In the genomic region with DNA sequence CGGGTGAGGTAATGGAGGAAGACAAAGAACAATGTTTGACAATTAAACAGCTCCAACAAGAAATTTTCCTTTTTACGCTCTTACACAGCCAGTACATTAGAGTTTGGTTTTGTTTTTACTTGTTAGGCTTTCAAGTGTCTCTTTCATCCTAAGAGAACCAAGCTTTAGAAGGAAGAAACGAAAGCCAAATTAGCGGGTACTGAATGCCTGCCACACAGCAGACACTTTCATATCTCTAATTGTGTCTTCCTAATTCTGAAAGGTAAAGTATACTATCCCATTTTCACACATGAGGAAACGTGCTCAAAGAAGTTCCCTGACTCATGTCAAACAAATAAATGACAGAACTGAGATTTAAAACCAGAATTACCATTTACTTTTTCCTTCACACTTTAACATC, we compare ENCODE assay signal across 10 cellular contexts.
A peak's percentile ranks its signal among the peaks of the same experiment; 100 is the strongest.
DNase-seq lines count a peak whose midpoint lies in the region; ATAC-seq and TF ChIP-seq lines count a peak whose summit lies in the region.
"Had no signal": no experiment of that assay in that cellular context is flagged by ENCODE, and none has a peak within 500 bp of the region (broad histone marks: within the 10 kb centered on the region; RNA-seq: fewer than 3 reads in every experiment).

No MANE protein-coding gene starts in this region.

- peaks cover 8% of the 10 kb centered on the region for H3K9me3 Mint-ChIP-seq in activated naive CD8-positive, alpha-beta T cell treated with anti-CD3 and anti-CD28 coated beads, Interleukin-2, amount 10 ng/mL, durations not matched to agents 7 days and 5 days
- peaks cover 5% of the 10 kb centered on the region for H3K9me3 Mint-ChIP-seq in HFFc6

- ATAC-seq in GM18502 (IDR thresholded peaks at IDR 0.05; ENCODE audit: poor library complexity, unreplicated experiment): peak; percentile 94
- ATAC-seq in GM19463 (IDR thresholded peaks at IDR 0.05; ENCODE audit: unreplicated experiment): peak; percentile 90
- peak; percentile 74 for ATAC-seq in HG03095 (IDR thresholded peaks at IDR 0.05; ENCODE audit: unreplicated experiment)
- ATAC-seq in activated naive CD8-positive, alpha-beta T cell treated with anti-CD3 and anti-CD28 coated beads, Interleukin-2, amount 10 ng/mL, durations not matched to agents 7 days and 5 days (ENCODE audit: low read depth): peak; percentile 80

- peaks cover 30% of the 10 kb centered on the region for H4K20me1 ChIP-seq in osteoblast (ENCODE audit: insufficient read depth, low read length)

- no peak overlapping the region for H3K27ac ChIP-seq in osteoblast (ENCODE audit: low read depth, low read length)
- H3K27ac ChIP-seq: coronary artery had no signal

- POLR2A ChIA-PET in activated naive CD8-positive, alpha-beta T cell treated with anti-CD3 and anti-CD28 coated beads, Interleukin-2, amount 10 ng/mL, durations not matched to agents 7 days and 5 days (lab: Charles Lee): interaction anchor here (0.8 to 2.1 kb wide), 4 partner anchors 16 to 64 kb away, joined by 3 to 12 read pairs (median 4); a partner anchor contains a TSS

- peak overlapping the region; percentile 76 for H3K27ac Mint-ChIP-seq in activated naive CD8-positive, alpha-beta T cell treated with anti-CD3 and anti-CD28 coated beads, Interleukin-2, amount 10 ng/mL, durations not matched to agents 7 days and 5 days
- no peak overlapping the region for H3K27ac Mint-ChIP-seq in HFFc6

- H3K4me3 Mint-ChIP-seq in activated naive CD8-positive, alpha-beta T cell treated with anti-CD3 and anti-CD28 coated beads, Interleukin-2, amount 10 ng/mL, durations not matched to agents 7 days and 5 days: peak overlapping the region; percentile 72
- H3K4me3 Mint-ChIP-seq in HFFc6: no peak overlapping the region

- H2AFZ ChIP-seq in osteoblast (ENCODE audit: low read length): no peak overlapping the region

- H3K79me2 ChIP-seq in osteoblast (ENCODE audit: insufficient read depth, low read length): peaks cover 93% of the 10 kb centered on the region

- peaks cover 27% of the 10 kb centered on the region for H3K4me1 Mint-ChIP-seq in activated naive CD8-positive, alpha-beta T cell treated with anti-CD3 and anti-CD28 coated beads, Interleukin-2, amount 10 ng/mL, durations not matched to agents 7 days and 5 days
- H3K4me1 Mint-ChIP-seq in HFFc6 (ENCODE audit: low read depth): peaks cover 22% of the 10 kb centered on the region; the same call in 1 of the 2 replicates

- H3K36me3 ChIP-seq in osteoblast (ENCODE audit: insufficient read depth, low read length): peaks cover 5% of the 10 kb centered on the region

- no peaks in the 10 kb centered on the region for H3K9me3 ChIP-seq in osteoblast (ENCODE audit: low read depth, low read length)

- no peak overlapping the region for H3K4me2 ChIP-seq in osteoblast (ENCODE audit: insufficient read depth, low read length)

- H3K27me3 ChIP-seq in osteoblast (ENCODE audit: insufficient read depth, low read length): no peaks in the 10 kb centered on the region

- TF ChIP-seq CTCF in osteoblast (IDR thresholded peaks at IDR 0.05; ENCODE audit: extremely low read depth, low read depth, low read length) (no peak), HFFc6 (IDR thresholded peaks at IDR 0.05) (no peak)

- no peaks in the 10 kb centered on the region for H3K4me1 ChIP-seq in osteoblast (ENCODE audit: insufficient read depth, low read length)

- DNase-seq in activated naive CD8-positive, alpha-beta T cell treated with anti-CD3 and anti-CD28 coated beads, Interleukin-2, amount 10 ng/mL, durations not matched to agents 7 days and 5 days: no peak
- DNase-seq in AG20443 (ENCODE audit: low spot score) (no peak), osteoblast (ENCODE audit: insufficient read length, low spot score, missing footprints) (no peak), HFFc6 (no peak)
- DNase-seq in stimulated activated CD4-positive, alpha-beta T cell treated with anti-CD3 and anti-CD28 coated beads, Interleukin-4, amount 100 ng/mL, for 24 hours: no peak
- DNase-seq: NCI-H526 had no signal

- no peaks in the 10 kb centered on the region for H3K27me3 Mint-ChIP-seq in activated naive CD8-positive, alpha-beta T cell treated with anti-CD3 and anti-CD28 coated beads, Interleukin-2, amount 10 ng/mL, durations not matched to agents 7 days and 5 days
- H3K27me3 Mint-ChIP-seq in HFFc6 (ENCODE audit: insufficient read depth): no peaks in the 10 kb centered on the region; the same call in 1 of the 2 replicates

- peaks cover 30% of the 10 kb centered on the region for H3K36me3 Mint-ChIP-seq in activated naive CD8-positive, alpha-beta T cell treated with anti-CD3 and anti-CD28 coated beads, Interleukin-2, amount 10 ng/mL, durations not matched to agents 7 days and 5 days
- H3K36me3 Mint-ChIP-seq in HFFc6 (ENCODE audit: low read depth): peaks cover 19% of the 10 kb centered on the region

- H3K4me3 ChIP-seq in osteoblast (ENCODE audit: insufficient read depth, low read length): no peak overlapping the region
- H3K4me3 ChIP-seq: coronary artery had no signal
